In the genomic region with DNA sequence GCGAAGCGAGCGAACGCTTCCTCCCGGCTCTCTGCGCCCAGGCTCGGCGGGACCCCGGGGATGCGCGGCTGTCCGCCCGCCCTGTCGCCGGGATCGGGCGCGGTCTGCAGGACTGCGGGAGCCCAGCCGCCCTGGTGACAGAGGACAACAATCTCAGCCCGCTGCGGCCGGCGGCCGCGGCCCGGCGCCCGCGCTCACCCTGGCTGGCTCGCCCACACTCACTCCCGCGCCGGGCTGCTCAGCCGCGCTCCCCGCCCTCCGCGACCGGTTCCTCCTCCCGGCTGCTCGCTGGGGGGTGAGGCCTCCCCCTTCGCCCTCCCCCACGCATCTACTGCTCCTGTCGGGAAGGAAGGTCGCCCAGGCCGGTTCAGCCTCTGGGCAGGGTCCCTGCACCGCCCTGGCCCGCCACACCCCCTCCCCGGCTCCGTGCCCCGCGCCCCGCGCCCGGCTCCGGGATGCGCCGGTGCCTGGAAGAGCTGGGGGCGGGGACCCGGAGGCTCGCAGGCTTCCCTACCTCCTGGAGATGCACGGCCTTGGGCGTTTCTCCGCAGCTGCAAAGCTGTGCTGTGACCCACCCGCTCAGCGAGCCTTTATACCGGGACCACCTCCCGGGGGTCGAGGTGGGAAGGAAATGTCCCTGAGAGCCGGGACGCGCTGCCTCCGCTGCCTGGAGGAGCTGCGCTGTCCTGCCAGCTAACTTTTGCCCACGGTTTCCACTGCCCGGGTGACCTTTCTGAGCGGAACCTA, we compare ENCODE assay signal across 1 cellular context.
TF ChIP-seq lines count a peak whose summit lies in the region.

TSS of gene SYNE1 (minus strand) at position 688 of the 747 bp plus-strand sequence. CDS start 9,031 bp downstream, outside the sequence.

TF ChIP-seq in IMR-90, 13 proteins besides CTCF, POLR2A, EP300 and RAD21 (continued from another document):
- TF ChIP-seq, protein P1, sequence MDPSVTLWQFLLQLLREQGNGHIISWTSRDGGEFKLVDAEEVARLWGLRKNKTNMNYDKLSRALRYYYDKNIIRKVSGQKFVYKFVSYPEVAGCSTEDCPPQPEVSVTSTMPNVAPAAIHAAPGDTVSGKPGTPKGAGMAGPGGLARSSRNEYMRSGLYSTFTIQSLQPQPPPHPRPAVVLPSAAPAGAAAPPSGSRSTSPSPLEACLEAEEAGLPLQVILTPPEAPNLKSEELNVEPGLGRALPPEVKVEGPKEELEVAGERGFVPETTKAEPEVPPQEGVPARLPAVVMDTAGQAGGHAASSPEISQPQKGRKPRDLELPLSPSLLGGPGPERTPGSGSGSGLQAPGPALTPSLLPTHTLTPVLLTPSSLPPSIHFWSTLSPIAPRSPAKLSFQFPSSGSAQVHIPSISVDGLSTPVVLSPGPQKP (IDR thresholded peaks at IDR 0.05; ENCODE audit: borderline replicate concordance, low read depth, low read length): no peak
- no peak for TF ChIP-seq MAFK (IDR thresholded peaks at IDR 0.05; ENCODE audit: low read depth, low read length)
- TF ChIP-seq CHD1 (IDR thresholded peaks at IDR 0.05; ENCODE audit: low read depth, low read length): 0 out of 2 replicates have a peak, but pooled peaks have one; percentile 64
- peak; percentile 26; the same call in 1 of the 2 replicates for TF ChIP-seq MXI1 (IDR thresholded peaks at IDR 0.05; ENCODE audit: borderline replicate concordance, low read depth, low read length)
